In the genomic region with DNA sequence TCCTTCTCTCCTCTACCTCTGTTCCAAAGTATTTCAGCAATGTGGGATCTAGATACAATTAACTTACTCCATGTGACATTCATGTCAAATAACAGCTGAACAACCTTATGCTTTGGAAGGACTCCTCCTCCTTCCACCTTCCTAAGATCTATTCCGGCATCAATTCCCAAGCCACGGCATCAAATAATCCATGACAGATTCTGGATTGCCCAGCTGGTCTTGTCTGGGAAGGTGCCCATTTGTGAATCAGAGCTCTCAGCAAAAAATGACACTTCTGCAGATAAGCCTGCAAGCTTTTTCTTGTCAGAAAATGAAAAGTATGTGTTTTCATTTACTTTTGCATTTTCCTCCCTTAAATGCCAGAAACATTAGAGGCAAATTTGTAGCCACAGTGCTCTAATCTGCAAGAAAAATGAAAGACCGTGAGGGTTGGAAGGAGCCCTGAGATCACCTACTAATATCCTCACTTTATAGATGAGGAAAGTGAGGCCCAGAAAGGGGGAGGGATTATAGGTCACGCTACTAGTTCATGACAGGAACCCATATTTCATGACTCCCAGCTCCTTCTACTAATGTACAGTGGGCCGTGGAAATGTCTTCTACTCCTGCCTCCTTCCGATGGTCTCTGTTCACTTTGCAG, we compare ENCODE assay signal across 12 cellular contexts.
DNase-seq lines count a peak whose midpoint lies in the region; ATAC-seq and TF ChIP-seq lines count a peak whose summit lies in the region.
"Had no signal": no experiment of that assay in that cellular context is flagged by ENCODE, and none has a peak within 500 bp of the region (broad histone marks: within the 10 kb centered on the region; RNA-seq: fewer than 3 reads in every experiment).

No MANE protein-coding gene starts in this region.

- ATAC-seq in heart right ventricle (peak in 4 of 8 donors; percentile 16 to 27 (median 19)), GM18505 (IDR thresholded peaks at IDR 0.05; ENCODE audit: unreplicated experiment) (no peak), HG03095 (IDR thresholded peaks at IDR 0.05; ENCODE audit: unreplicated experiment) (no peak)

- intact Hi-C loops in heart right ventricle (cut with DNase I) (loop anchor here in 1 of 10 donors (5.0 kb wide), 1 partner anchor 39 kb away; no protein-coding TSS in a partner anchor), sigmoid colon (cut with DNase I) (no loop called here)

- DNase-seq in EL: peak; percentile 32
- no peak for DNase-seq in heart right ventricle
- no peak for DNase-seq in sigmoid colon
- no peak for DNase-seq in DMS 273 (lab: John Stamatoyannopoulos, UW; ENCODE audit: unreplicated experiment)
- DNase-seq in mucosa of gallbladder (ENCODE audit: low spot score): no peak
- DNase-seq: CD4-positive, CD25-positive, alpha-beta regulatory T cell; NCI-H1417 had no signal

- H3K9me3 ChIP-seq in heart right ventricle (no peaks in the 10 kb centered on the region), sigmoid colon (no peaks in the 10 kb centered on the region)

- peaks cover 12% of the 10 kb centered on the region for H3K4me1 Mint-ChIP-seq in brain
- H3K4me1 Mint-ChIP-seq: CD4-positive, CD25-positive, alpha-beta regulatory T cell; neural progenitor cell had no signal

- H3K27ac ChIP-seq in heart right ventricle (peak overlapping the region; percentile 33 to 83 (median 65)), sigmoid colon (peak overlapping the region; percentile 51 to 72 (median 56))
- H3K27ac ChIP-seq: neural progenitor cell had no signal

- H3K27ac Mint-ChIP-seq in brain: peak overlapping the region in 4 of 5 experiments; percentile 42 to 89 (median 68)
- H3K27ac Mint-ChIP-seq: CD4-positive, CD25-positive, alpha-beta regulatory T cell; neural progenitor cell had no signal

- peaks cover 0 to 10% (median 6%) of the 10 kb centered on the region in 5 experiments for H3K9me3 Mint-ChIP-seq in brain
- H3K9me3 Mint-ChIP-seq: central memory CD8-positive, alpha-beta T cell had no signal

- TF ChIP-seq CTCF in brain (conservative IDR thresholded peaks at IDR 0.05) (no peak), heart right ventricle (IDR thresholded peaks at IDR 0.05) (no peak), sigmoid colon (IDR thresholded peaks at IDR 0.05) (no peak)

- H3K36me3 ChIP-seq in heart right ventricle (no peaks in the 10 kb centered on the region), sigmoid colon (no peaks in the 10 kb centered on the region)
- H3K36me3 ChIP-seq: neural progenitor cell had no signal

- TF ChIP-seq POLR2A in sigmoid colon (IDR thresholded peaks at IDR 0.05) (no peak), GM18505 (IDR thresholded peaks at IDR 0.05; ENCODE audit: borderline replicate concordance, extremely low read depth, insufficient read depth, insufficient read length) (no peak)

- H3K4me1 ChIP-seq in heart right ventricle (peaks cover 7 to 58% (median 33%) of the 10 kb centered on the region in 9 donors), sigmoid colon (peaks cover 0 to 40% (median 23%) of the 10 kb centered on the region in 4 donors)
- H3K4me1 ChIP-seq: neural progenitor cell had no signal

- no peak for TF ChIP-seq EP300 in sigmoid colon (IDR thresholded peaks at IDR 0.05)

- no peaks in the 10 kb centered on the region for H3K27me3 ChIP-seq in heart right ventricle
- H3K27me3 ChIP-seq in sigmoid colon: no peaks in the 10 kb centered on the region
- H3K27me3 ChIP-seq: neural progenitor cell had no signal

- H3K4me3 ChIP-seq in heart right ventricle: no peak overlapping the region
- no peak overlapping the region for H3K4me3 ChIP-seq in sigmoid colon
- H3K4me3 ChIP-seq: neural progenitor cell had no signal

- peak overlapping the region in 1 of 5 experiments; percentile 31 for H3K4me3 Mint-ChIP-seq in brain
- H3K4me3 Mint-ChIP-seq: CD4-positive, CD25-positive, alpha-beta regulatory T cell; central memory CD8-positive, alpha-beta T cell; neural progenitor cell had no signal

- WGBS in heart right ventricle, 2 donors: 67 to 72% methylated on average over 6 of the region's 6 CpGs
- WGBS in sigmoid colon, 2 donors: 84 to 86% methylated on average over 6 of the region's 6 CpGs

- no peaks in the 10 kb centered on the region for H3K27me3 Mint-ChIP-seq in brain
- H3K27me3 Mint-ChIP-seq: CD4-positive, CD25-positive, alpha-beta regulatory T cell; central memory CD8-positive, alpha-beta T cell had no signal

- H3K36me3 Mint-ChIP-seq in brain: no peaks in the 10 kb centered on the region
- H3K36me3 Mint-ChIP-seq: CD4-positive, CD25-positive, alpha-beta regulatory T cell; neural progenitor cell had no signal
